In the genomic region with DNA sequence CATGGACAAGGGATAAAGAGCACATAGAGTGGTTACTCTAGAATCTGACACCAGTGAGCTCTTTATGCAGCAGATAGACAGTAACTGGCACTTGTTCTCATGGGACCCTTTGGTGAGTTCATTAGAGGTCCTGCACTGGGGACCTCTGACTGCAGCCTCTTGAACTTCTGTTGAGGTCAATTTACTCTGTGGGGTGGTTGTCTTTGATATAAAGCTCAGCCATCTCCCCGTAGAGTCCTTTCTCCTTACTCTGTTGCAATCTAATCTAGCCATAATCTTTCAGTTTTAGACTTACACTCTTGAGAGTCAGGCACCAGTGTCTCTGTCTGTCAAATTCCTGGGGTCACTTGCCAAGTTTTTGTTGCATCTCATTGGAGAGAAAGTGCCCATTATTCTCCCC, we compare ENCODE assay signal across 1 cellular context.
TF ChIP-seq lines count a peak whose summit lies in the region.

No MANE protein-coding gene starts in this region.

TF ChIP-seq in K562, 482 proteins besides CTCF, POLR2A, EP300 and RAD21 (continued from another document):
- TF ChIP-seq, protein P1, sequence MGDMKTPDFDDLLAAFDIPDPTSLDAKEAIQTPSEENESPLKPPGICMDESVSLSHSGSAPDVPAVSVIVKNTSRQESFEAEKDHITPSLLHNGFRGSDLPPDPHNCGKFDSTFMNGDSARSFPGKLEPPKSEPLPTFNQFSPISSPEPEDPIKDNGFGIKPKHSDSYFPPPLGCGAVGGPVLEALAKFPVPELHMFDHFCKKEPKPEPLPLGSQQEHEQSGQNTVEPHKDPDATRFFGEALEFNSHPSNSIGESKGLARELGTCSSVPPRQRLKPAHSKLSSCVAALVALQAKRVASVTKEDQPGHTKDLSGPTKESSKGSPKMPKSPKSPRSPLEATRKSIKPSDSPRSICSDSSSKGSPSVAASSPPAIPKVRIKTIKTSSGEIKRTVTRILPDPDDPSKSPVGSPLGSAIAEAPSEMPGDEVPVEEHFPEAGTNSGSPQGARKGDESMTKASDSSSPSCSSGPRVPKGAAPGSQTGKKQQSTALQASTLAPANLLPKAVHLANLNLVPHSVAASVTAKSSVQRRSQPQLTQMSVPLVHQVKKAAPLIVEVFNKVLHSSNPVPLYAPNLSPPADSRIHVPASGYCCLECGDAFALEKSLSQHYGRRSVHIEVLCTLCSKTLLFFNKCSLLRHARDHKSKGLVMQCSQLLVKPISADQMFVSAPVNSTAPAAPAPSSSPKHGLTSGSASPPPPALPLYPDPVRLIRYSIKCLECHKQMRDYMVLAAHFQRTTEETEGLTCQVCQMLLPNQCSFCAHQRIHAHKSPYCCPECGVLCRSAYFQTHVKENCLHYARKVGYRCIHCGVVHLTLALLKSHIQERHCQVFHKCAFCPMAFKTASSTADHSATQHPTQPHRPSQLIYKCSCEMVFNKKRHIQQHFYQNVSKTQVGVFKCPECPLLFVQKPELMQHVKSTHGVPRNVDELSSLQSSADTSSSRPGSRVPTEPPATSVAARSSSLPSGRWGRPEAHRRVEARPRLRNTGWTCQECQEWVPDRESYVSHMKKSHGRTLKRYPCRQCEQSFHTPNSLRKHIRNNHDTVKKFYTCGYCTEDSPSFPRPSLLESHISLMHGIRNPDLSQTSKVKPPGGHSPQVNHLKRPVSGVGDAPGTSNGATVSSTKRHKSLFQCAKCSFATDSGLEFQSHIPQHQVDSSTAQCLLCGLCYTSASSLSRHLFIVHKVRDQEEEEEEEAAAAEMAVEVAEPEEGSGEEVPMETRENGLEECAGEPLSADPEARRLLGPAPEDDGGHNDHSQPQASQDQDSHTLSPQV (IDR thresholded peaks at IDR 0.05): no peak
- TF ChIP-seq CBFA2T2 (conservative IDR thresholded peaks at IDR 0.05): peak; percentile 58
- 0 out of 2 replicates have a peak, but pooled peaks have one; percentile 38 for TF ChIP-seq DPF2 (IDR thresholded peaks at IDR 0.05)
- TF ChIP-seq ARID1B (IDR thresholded peaks at IDR 0.05): peak; percentile 67
- TF ChIP-seq SAFB2 (IDR thresholded peaks at IDR 0.05; ENCODE audit: borderline replicate concordance, low read depth, low read length, severe bottlenecking): no peak
- TF ChIP-seq NUFIP1 (IDR thresholded peaks at IDR 0.05; ENCODE audit: partially characterized antibody): no peak
- peak; percentile 45; the same call in 1 of the 2 replicates for TF ChIP-seq TAL1 (IDR thresholded peaks at IDR 0.05)
TF ChIP-seq in K562: peak in this region for 11.
